In the genomic region with DNA sequence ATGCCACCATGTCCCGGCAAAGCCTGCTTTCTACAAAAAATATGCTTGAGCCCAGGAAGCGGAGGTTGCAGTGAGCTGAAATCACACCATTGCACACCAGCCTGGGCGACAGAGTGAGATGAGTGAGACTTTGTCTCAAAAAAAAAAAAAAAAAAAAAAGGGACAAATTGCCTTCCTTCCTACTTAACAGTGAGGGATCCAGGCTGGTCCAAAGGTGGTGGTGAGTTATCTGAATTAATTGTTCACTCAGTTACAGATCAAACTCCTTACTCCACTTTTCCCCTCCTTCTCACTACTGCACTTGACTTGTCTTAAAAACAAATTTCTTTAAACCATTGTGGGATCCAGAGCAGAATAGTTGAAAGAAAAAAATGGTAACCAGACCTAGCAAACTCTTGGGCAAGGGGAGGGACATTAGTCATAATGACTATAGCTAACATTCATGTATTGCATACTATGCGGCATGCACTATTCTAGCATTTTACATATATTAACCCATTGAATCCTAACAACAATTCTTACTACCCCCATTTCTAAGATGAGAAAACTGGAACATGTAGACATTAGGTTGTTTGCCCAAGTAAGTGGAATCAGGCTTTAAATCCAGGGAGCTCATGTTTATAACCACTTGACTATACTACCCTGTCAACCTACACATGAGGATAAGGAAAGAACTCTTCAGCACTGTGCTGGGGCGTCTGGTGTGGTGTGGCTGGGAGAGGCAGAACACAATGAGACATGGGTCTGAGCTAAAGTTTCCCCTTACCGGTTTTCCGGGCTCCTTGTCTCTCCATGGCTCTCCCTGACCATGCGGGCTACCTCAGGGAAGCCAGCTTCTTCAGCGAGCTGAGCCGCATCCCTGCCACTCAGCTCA, we compare ENCODE assay signal across 8 cellular contexts. TPM values are rescaled to one million over a fixed set of nuclear protein-coding genes. Genes with fewer than 3 reads are reported as not detected.
DNase-seq lines count a peak whose midpoint lies in the region; ATAC-seq and TF ChIP-seq lines count a peak whose summit lies in the region.

No MANE protein-coding gene starts in this region.

- DNase-seq in AG04450 (ENCODE audit: low read depth, low spot score): no peak
- peak; percentile 14 for DNase-seq in mammary epithelial cell
- no peak for DNase-seq in HT-29 (ENCODE audit: low spot score)
- no peak for DNase-seq in NCI-H510A (lab: John Stamatoyannopoulos, UW)
- DNase-seq in NCI-H146 treated with DMSO at 0.1 percent for 48 hours (lab: John Stamatoyannopoulos, UW; ENCODE audit: unreplicated experiment): no peak

- H3K27ac Mint-ChIP-seq in IgD-negative memory B cell: peak overlapping the region; percentile 92 to 99 (median 98)

- 26% methylated on average over 8 of the region's 10 CpGs for WGBS in mammary epithelial cell (ENCODE audit: low coverage, missing lambda C conversion rate)

- POLR2A ChIA-PET in AG04450 (lab: Yijun Ruan, JAX): interaction anchor here (1.1 to 1.9 kb wide), 2 partner anchors 11 to 172 kb away, joined by 4 to 10 read pairs; partner anchors contain the start of gene BAG6

- H3K4me1 ChIP-seq in mammary epithelial cell (ENCODE audit: insufficient read depth, low read length) (peaks cover 38% of the 10 kb centered on the region), muscle layer of duodenum (ENCODE audit: control insufficient read depth in 1 of 2, insufficient read depth in 2 of 2, low read length in 2 of 2) (peaks cover 19 to 62% of the 10 kb centered on the region in 2 donors)

- ATAC-seq in GM18873 (IDR thresholded peaks at IDR 0.05; ENCODE audit: low FRiP score, unreplicated experiment): no peak

- H3K4me3 Mint-ChIP-seq in IgD-negative memory B cell: peak overlapping the region; percentile 68 to 95 (median 92)

- dilution Hi-C loops in mammary epithelial cell (cut with HindIII; ENCODE audit: low sequenced_read_pairs): no loop called here

- H3K9me3 Mint-ChIP-seq in IgD-negative memory B cell: no peaks in the 10 kb centered on the region

- peaks cover 1% of the 10 kb centered on the region for H3K27me3 Mint-ChIP-seq in IgD-negative memory B cell

- peak overlapping the region; percentile 97 for H3K4me2 ChIP-seq in mammary epithelial cell (ENCODE audit: insufficient read depth, low read depth, low read length)

- BruUV-seq in mammary epithelial cell (replicated peaks; lab: Mats Ljungman, UMichigan): no TSS peak

- CTCF ChIA-PET in AG04450 (lab: Charles Lee): interaction anchor here (0.6 to 2.1 kb wide), 5 partner anchors 11 to 200 kb away, joined by 3 to 7 read pairs (median 4); partner anchors contain the start of genes ATP6V1G2, BAG6 and LSM2
- CTCF ChIA-PET in mammary epithelial cell (lab: Charles Lee; ENCODE audit: low non-redundant PET): no interaction called here

- H3K36me3 Mint-ChIP-seq in IgD-negative memory B cell: peaks cover 2% of the 10 kb centered on the region

- intact Hi-C loops in mammary epithelial cell (cut with micrococcal nuclease): no loop called here

- H4K20me1 ChIP-seq in mammary epithelial cell (ENCODE audit: insufficient read depth, low read length): no peaks in the 10 kb centered on the region

- H3K9me3 ChIP-seq in AG04450 (ENCODE audit: control insufficient read depth, insufficient read depth, low read length): no peaks in the 10 kb centered on the region; the same call in 1 of the 2 replicates
- H3K9me3 ChIP-seq in mammary epithelial cell (replicated peaks; ENCODE audit: insufficient read depth, low read length): no peaks in the 10 kb centered on the region
- no peaks in the 10 kb centered on the region for H3K9me3 ChIP-seq in muscle layer of duodenum (ENCODE audit: control insufficient read depth in 1 of 2, low read length in 2 of 2)

- H3K4me1 Mint-ChIP-seq in IgD-negative memory B cell: peaks cover 30 to 62% (median 48%) of the 10 kb centered on the region in 3 donors

- peak overlapping the region; percentile 40 for H2AFZ ChIP-seq in mammary epithelial cell (ENCODE audit: low read depth, low read length)

- in situ Hi-C loops in mammary epithelial cell (cut with MboI; ENCODE audit: low sequenced_read_pairs in 2 of 2): no loop called here

- H3K36me3 ChIP-seq in mammary epithelial cell (ENCODE audit: insufficient read depth, low read length) (peaks cover 10% of the 10 kb centered on the region), muscle layer of duodenum (ENCODE audit: control insufficient read depth in 1 of 2, insufficient read depth in 2 of 2, low read length in 2 of 2) (peaks cover 17 to 32% of the 10 kb centered on the region in 2 donors)

- peaks cover 81% of the 10 kb centered on the region for H3K79me2 ChIP-seq in mammary epithelial cell (ENCODE audit: insufficient read depth, low read length)

- TF ChIP-seq CTCF in AG04450 (IDR thresholded peaks at IDR 0.05; ENCODE audit: low read depth, low read length): no peak
- no peak for TF ChIP-seq CTCF in mammary epithelial cell (conservative IDR thresholded peaks at IDR 0.05 in 1 of 2, IDR thresholded peaks at IDR 0.05 in 1 of 2; ENCODE audit: extremely low read depth in 1 of 2, insufficient read depth in 1 of 2, low read depth in 1 of 2, low read length in 2 of 2)

- H3K27me3 ChIP-seq in AG04450 (ENCODE audit: control insufficient read depth, insufficient read depth, low read length): no peaks in the 10 kb centered on the region
- no peaks in the 10 kb centered on the region for H3K27me3 ChIP-seq in mammary epithelial cell (ENCODE audit: insufficient read depth, low read length)
- H3K27me3 ChIP-seq in muscle layer of duodenum (ENCODE audit: low read depth, low read length): no peaks in the 10 kb centered on the region

- peak overlapping the region; percentile 98 for H3K4me3 ChIP-seq in AG04450 (ENCODE audit: low read depth, low read length)
- peak overlapping the region; percentile 76 to 86 (median 85) for H3K4me3 ChIP-seq in mammary epithelial cell (replicated peaks in 1 of 3; ENCODE audit: insufficient read depth in 1 of 3, low read depth in 2 of 3, low read length in 3 of 3)
- peak overlapping the region; percentile 83 to 94 for H3K4me3 ChIP-seq in muscle layer of duodenum (ENCODE audit: low read depth in 1 of 2, low read length in 2 of 2)

- H3K9ac ChIP-seq in mammary epithelial cell (ENCODE audit: insufficient read depth, low read length): peak overlapping the region; percentile 18

- H3K27ac ChIP-seq in AG04450 (ENCODE audit: low read depth, low read length): peak overlapping the region; percentile 90
- peak overlapping the region; percentile 24 for H3K27ac ChIP-seq in mammary epithelial cell (ENCODE audit: insufficient read depth, low read depth, low read length)
- H3K27ac ChIP-seq in muscle layer of duodenum (ENCODE audit: low read length): peak overlapping the region; percentile 98

RNA-seq across cellular contexts. Expression of gene GPANK1, which starts 1.5 kb away (rescaled TPM):
- polyA plus RNA-seq in AG04450 (2011; rRNA removed) (12.7 and 13.5 TPM in 2 replicates), IgD-negative memory B cell (24.1 TPM), mammary epithelial cell (15.1 TPM)
- 7.2 and 7.5 TPM in 2 replicates for polyA minus RNA-seq in AG04450 (2011; rRNA and poly(A)+ RNA removed)
- total RNA-seq in mammary epithelial cell: 10 to 100 TPM in 1 of 2 donors, 1 to 10 TPM in 1; 8.3 to 13.3 TPM
- 4.3 TPM for polyA minus RNA-seq in mammary epithelial cell
- 11.7 and 17.2 TPM in 2 replicates for total RNA-seq in HT-29 (2014; rRNA removed; shearing (Covaris generic))

RNA-seq across cellular contexts. Expression of gene CSNK2B, which starts 2.6 kb away (rescaled TPM):
- polyA plus RNA-seq in AG04450 (2011; rRNA removed): 80.1 and 96.0 TPM in 2 replicates
- polyA minus RNA-seq in AG04450 (2011; rRNA and poly(A)+ RNA removed): 128 and 159 TPM in 2 replicates
- 268 TPM for polyA plus RNA-seq in IgD-negative memory B cell
- 100 to 1,000 TPM; 135 to 186 TPM for total RNA-seq in mammary epithelial cell
- 123 TPM for polyA plus RNA-seq in mammary epithelial cell
- 317 TPM for polyA minus RNA-seq in mammary epithelial cell
- total RNA-seq in HT-29 (2014; rRNA removed; shearing (Covaris generic)): 219 and 225 TPM in 2 replicates

RNA-seq across cellular contexts. Expression of gene C6orf47, which starts 2.7 kb away (rescaled TPM):
- 10.2 and 11.6 TPM in 2 replicates for polyA plus RNA-seq in AG04450 (2011; rRNA removed)
- polyA minus RNA-seq in AG04450 (2011; rRNA and poly(A)+ RNA removed): 9.3 and 11.6 TPM in 2 replicates
- 28.1 TPM for polyA plus RNA-seq in IgD-negative memory B cell
- total RNA-seq in mammary epithelial cell: 10 to 100 TPM; 16.5 to 17.0 TPM
- 8.5 TPM for polyA plus RNA-seq in mammary epithelial cell
- 14.2 TPM for polyA minus RNA-seq in mammary epithelial cell
- 24.7 and 29.1 TPM in 2 replicates for total RNA-seq in HT-29 (2014; rRNA removed; shearing (Covaris generic))

RNA-seq across cellular contexts. Expression of gene LY6G5B, which starts 6.5 kb away (rescaled TPM):
- polyA plus RNA-seq in AG04450 (2011; rRNA removed) (5.5 and 7.0 TPM in 2 replicates), IgD-negative memory B cell (0.49 TPM), mammary epithelial cell (3.0 TPM)
- 3.1 and 3.7 TPM in 2 replicates for polyA minus RNA-seq in AG04450 (2011; rRNA and poly(A)+ RNA removed)
- 10 to 100 TPM in 1 of 2 donors, 1 to 10 TPM in 1; 2.8 to 12.8 TPM for total RNA-seq in mammary epithelial cell
- 5.8 TPM for polyA minus RNA-seq in mammary epithelial cell
- 3.5 and 3.6 TPM in 2 replicates for total RNA-seq in HT-29 (2014; rRNA removed; shearing (Covaris generic))

RNA-seq across cellular contexts. Expression of gene APOM, which starts 7.6 kb away (rescaled TPM):
- polyA plus RNA-seq in AG04450 (2011; rRNA removed) (2.8 and 3.9 TPM in 2 replicates), IgD-negative memory B cell (8.5 TPM), mammary epithelial cell (3.5 TPM)
- polyA minus RNA-seq in AG04450 (2011; rRNA and poly(A)+ RNA removed): 1.4 and 2.3 TPM in 2 replicates
- 1 to 10 TPM in 1 of 2 donors, under 1 TPM in 1; 0.50 to 1.8 TPM for total RNA-seq in mammary epithelial cell
- not detected for polyA minus RNA-seq in mammary epithelial cell
- total RNA-seq in HT-29 (2014; rRNA removed; shearing (Covaris generic)): 1.8 and 4.2 TPM in 2 replicates

Comparison
In these comparisons a context has a peak if more than half of its experiments do, and no peak if none do; other contexts are left out.
1. H3K27ac ChIP-seq: peak in every context shown above with its lines; median percentile 98 in muscle layer of duodenum; 90 in AG04450; 24 in mammary epithelial cell.